19 cellular contexts compared by ENCODE assay signal in genomic region chr5:33330416-33330815, GRCh38.
"Had no signal": no experiment of that assay in that cellular context is flagged by ENCODE, and none has a peak within 500 bp of the region (broad histone marks: within the 10 kb centered on the region; RNA-seq: fewer than 3 reads in every experiment).

No MANE protein-coding gene starts in this region.

- H3K4me3 ChIP-seq: ascending aorta, breast epithelium, colonic mucosa, gastroesophageal sphincter, thoracic aorta, upper lobe of right lung had no signal

- DNase-seq: activated T-cell treated with anti-CD3 and anti-CD28 coated beads, Interleukin-2, amount 50 U/mL, for 24 hours; colonic mucosa; head of caudate nucleus; hypothalamus; nucleus accumbens; posterior cingulate gyrus; stimulated activated CD4-positive, alpha-beta T cell treated with anti-CD3 and anti-CD28 coated beads, Interleukin-2, amount 100 ng/mL, for 48 hours; stimulated activated naive CD4-positive, alpha-beta T cell; T-helper 1 cell; T1000; upper lobe of right lung had no signal

- H3K36me3 Mint-ChIP-seq: activated naive CD4-positive, alpha-beta T cell treated with anti-CD3 and anti-CD28 coated beads, Interleukin-2, amount 50 U/mL, for 72 hours; WTC11 had no signal

- H3K4me3 Mint-ChIP-seq: activated T-cell treated with anti-CD3 and anti-CD28 coated beads, Interleukin-2, amount 50 U/mL, for 24 hours; activated T-helper 17 cell treated with anti-CD3 and anti-CD28 coated beads, Interleukin-2, amount 50 U/mL, for 72 hours; central memory CD8-positive, alpha-beta T cell; WTC11 had no signal

- H3K4me1 Mint-ChIP-seq: activated T-helper 17 cell treated with anti-CD3 and anti-CD28 coated beads, Interleukin-2, amount 50 U/mL, for 72 hours; central memory CD8-positive, alpha-beta T cell had no signal

- H3K9me3 Mint-ChIP-seq: activated T-cell treated with anti-CD3 and anti-CD28 coated beads, Interleukin-2, amount 50 U/mL, for 24 hours; activated T-helper 17 cell treated with anti-CD3 and anti-CD28 coated beads, Interleukin-2, amount 50 U/mL, for 72 hours; central memory CD8-positive, alpha-beta T cell had no signal

- H3K27ac Mint-ChIP-seq: activated naive CD4-positive, alpha-beta T cell treated with anti-CD3 and anti-CD28 coated beads, Interleukin-2, amount 50 U/mL, for 72 hours; activated T-cell treated with anti-CD3 and anti-CD28 coated beads, Interleukin-2, amount 50 U/mL, for 24 hours; activated T-helper 17 cell treated with anti-CD3 and anti-CD28 coated beads, Interleukin-2, amount 50 U/mL, for 72 hours; WTC11 had no signal

- ATAC-seq: activated naive CD4-positive, alpha-beta T cell treated with anti-CD3 and anti-CD28 coated beads, Interleukin-2, amount 50 U/mL, for 72 hours; activated T-helper 17 cell treated with anti-CD3 and anti-CD28 coated beads, Interleukin-2, amount 50 U/mL, for 72 hours; gastroesophageal sphincter; upper lobe of right lung; WTC11 had no signal

- H3K27me3 Mint-ChIP-seq: central memory CD8-positive, alpha-beta T cell had no signal
